10 cellular contexts compared by ENCODE assay signal in genomic region chr2:46171441-46171953, GRCh38.
DNase-seq lines count a peak whose midpoint lies in the region; ATAC-seq and TF ChIP-seq lines count a peak whose summit lies in the region.
"Had no signal": no experiment of that assay in that cellular context is flagged by ENCODE, and none has a peak within 500 bp of the region (broad histone marks: within the 10 kb centered on the region; RNA-seq: fewer than 3 reads in every experiment).

No MANE protein-coding gene starts in this region.

- no peak overlapping the region for H3K4me3 Mint-ChIP-seq in activated CD4-positive, alpha-beta memory T cell treated with anti-CD3 and anti-CD28 coated beads, Interleukin-2, amount 10 ng/mL, durations not matched to agents 7 days and 5 days
- H3K4me3 Mint-ChIP-seq: central memory CD8-positive, alpha-beta T cell; IgD-negative memory B cell had no signal

- H3K9me3 Mint-ChIP-seq in activated CD4-positive, alpha-beta memory T cell treated with anti-CD3 and anti-CD28 coated beads, Interleukin-2, amount 10 ng/mL, durations not matched to agents 7 days and 5 days, result no peaks in the 10 kb centered on the region
- H3K9me3 Mint-ChIP-seq: central memory CD8-positive, alpha-beta T cell; IgD-negative memory B cell had no signal

- TF ChIP-seq CTCF in thoracic aorta (IDR thresholded peaks at IDR 0.05), result no peak

- no peaks in the 10 kb centered on the region for H3K27me3 ChIP-seq in adipocyte (replicated peaks; ENCODE audit: control insufficient read depth, insufficient read depth, low read length)
- H3K27me3 ChIP-seq in thoracic aorta (replicated peaks; ENCODE audit: insufficient read depth), result no peaks in the 10 kb centered on the region

- intact Hi-C loops in left cardiac atrium (cut with DNase I), result loop anchor here in 1 of 2 donors (10.0 kb wide), 1 partner anchor 107 kb away; no protein-coding TSS in a partner anchor

- no peak overlapping the region for H3K27ac Mint-ChIP-seq in activated CD4-positive, alpha-beta memory T cell treated with anti-CD3 and anti-CD28 coated beads, Interleukin-2, amount 10 ng/mL, durations not matched to agents 7 days and 5 days
- H3K27ac Mint-ChIP-seq: IgD-negative memory B cell had no signal

- H3K4me1 ChIP-seq in adipocyte (ENCODE audit: control insufficient read depth, insufficient read depth, low read length), result peaks cover 23% of the 10 kb centered on the region
- H3K4me1 ChIP-seq in thoracic aorta (ENCODE audit: control insufficient read depth in 1 of 2, low read depth in 2 of 2), result peaks cover 11 to 36% of the 10 kb centered on the region in 2 donors

- H3K9me3 ChIP-seq in adipocyte (ENCODE audit: control insufficient read depth, low read length) (no peaks in the 10 kb centered on the region), thoracic aorta (no peaks in the 10 kb centered on the region)

- no peak overlapping the region for H3K9ac ChIP-seq in adipocyte (ENCODE audit: low read length)

- ATAC-seq in left cardiac atrium (peak; percentile 83 to 90), thoracic aorta (ENCODE audit: insufficient number of reproducible peaks, low FRiP score, low read depth) (no peak), GM21723 (IDR thresholded peaks at IDR 0.05; ENCODE audit: unreplicated experiment) (no peak)

- H3K27ac ChIP-seq in thoracic aorta, result peak overlapping the region; percentile 28 to 30

- H3K4me3 ChIP-seq in adipocyte (ENCODE audit: low read length), result no peak overlapping the region
- H3K4me3 ChIP-seq in thoracic aorta, result no peak overlapping the region

- DNase-seq in NCI-H1092 treated with DMSO at 0.1 percent for 48 hours (lab: John Stamatoyannopoulos, UW) (peak; percentile 1), NCI-H1092 (lab: John Stamatoyannopoulos, UW) (no peak), adipocyte (ENCODE audit: low read depth) (peak; percentile 65), left cardiac atrium (no peak), thoracic aorta (ENCODE audit: low spot score) (no peak), HuH-7.5 (ENCODE audit: low spot score) (no peak)
- no peak for DNase-seq in activated CD4-positive, alpha-beta memory T cell treated with anti-CD3 and anti-CD28 coated beads, Interleukin-2, amount 10 ng/mL, durations not matched to agents 7 days and 5 days

- POLR2A ChIA-PET in activated CD4-positive, alpha-beta memory T cell treated with anti-CD3 and anti-CD28 coated beads, Interleukin-2, amount 10 ng/mL, durations not matched to agents 7 days and 5 days (lab: Charles Lee), result no interaction called here

- no peaks in the 10 kb centered on the region for H3K27me3 Mint-ChIP-seq in activated CD4-positive, alpha-beta memory T cell treated with anti-CD3 and anti-CD28 coated beads, Interleukin-2, amount 10 ng/mL, durations not matched to agents 7 days and 5 days
- H3K27me3 Mint-ChIP-seq: central memory CD8-positive, alpha-beta T cell; IgD-negative memory B cell had no signal

- H3K36me3 ChIP-seq in adipocyte (ENCODE audit: control insufficient read depth, insufficient read depth, low read length, severe bottlenecking) (no peaks in the 10 kb centered on the region), thoracic aorta (no peaks in the 10 kb centered on the region)

- H3K36me3 Mint-ChIP-seq in activated CD4-positive, alpha-beta memory T cell treated with anti-CD3 and anti-CD28 coated beads, Interleukin-2, amount 10 ng/mL, durations not matched to agents 7 days and 5 days (ENCODE audit: low read depth), result no peaks in the 10 kb centered on the region

- H3K4me1 Mint-ChIP-seq in activated CD4-positive, alpha-beta memory T cell treated with anti-CD3 and anti-CD28 coated beads, Interleukin-2, amount 10 ng/mL, durations not matched to agents 7 days and 5 days, result no peaks in the 10 kb centered on the region
- H3K4me1 Mint-ChIP-seq: IgD-negative memory B cell had no signal

- CTCF ChIA-PET in activated CD4-positive, alpha-beta memory T cell treated with anti-CD3 and anti-CD28 coated beads, Interleukin-2, amount 10 ng/mL, durations not matched to agents 7 days and 5 days (lab: Charles Lee), result interaction anchor here (1.2 kb wide), 1 partner anchor 15 kb away, joined by 4 read pairs; no protein-coding TSS in a partner anchor

Comparison
In these comparisons a context has a peak if more than half of its experiments do, and no peak if none do; other contexts are left out.
1. DNase-seq: peak in NCI-H1092 treated with DMSO at 0.1 percent for 48 hours (single experiment) and adipocyte (single experiment); none in NCI-H1092 (single experiment), left cardiac atrium (single experiment), thoracic aorta (single experiment), HuH-7.5 (single experiment) and activated CD4-positive, alpha-beta memory T cell treated with anti-CD3 and anti-CD28 coated beads, Interleukin-2, amount 10 ng/mL, durations not matched to agents 7 days and 5 days (single experiment).
2. ATAC-seq: peak in left cardiac atrium (2 of 2); none in thoracic aorta (single experiment) and GM21723 (single experiment).